ENCODE assay signal across 1 cellular context in genomic region chr11:66985508-66986177, GRCh38.
TF ChIP-seq lines count a peak whose summit lies in the region.

No MANE protein-coding gene starts in this region.

TF ChIP-seq in K562, 482 proteins besides CTCF, POLR2A, EP300 and RAD21:
- TF ChIP-seq KDM4B (IDR thresholded peaks at IDR 0.05; ENCODE audit: borderline replicate concordance in 2 of 2, low read depth in 1 of 2) = no peak
- peak; percentile 9 for TF ChIP-seq RBM25 (IDR thresholded peaks at IDR 0.05; ENCODE audit: low read depth, low read length, severe bottlenecking)
- no peak for TF ChIP-seq ZNF76 (CRISPR knock-in tag; IDR thresholded peaks at IDR 0.05; ENCODE audit: borderline replicate concordance)
- TF ChIP-seq PML (IDR thresholded peaks at IDR 0.05; ENCODE audit: low read length) = no peak
- no peak for TF ChIP-seq RUNX1 (IDR thresholded peaks at IDR 0.05; ENCODE audit: low read depth)
- no peak for TF ChIP-seq ZNF134 (CRISPR knock-in tag; conservative IDR thresholded peaks at IDR 0.05)
- TF ChIP-seq KHSRP (IDR thresholded peaks at IDR 0.05) = no peak
- peak in 1 of 2 experiments; percentile 26; a peak in 1 of 4 replicates for TF ChIP-seq KDM1A (IDR thresholded peaks at IDR 0.05)
- no peak for TF ChIP-seq ARID2 (IDR thresholded peaks at IDR 0.05)
- TF ChIP-seq ZFP91 (CRISPR knock-in tag; IDR thresholded peaks at IDR 0.05) = no peak
- 0 out of 2 replicates have a peak, but pooled peaks have one; percentile 23 for TF ChIP-seq ADNP (tag; IDR thresholded peaks at IDR 0.05)
- TF ChIP-seq MBD2 (IDR thresholded peaks at IDR 0.05; ENCODE audit: borderline replicate concordance, low read depth) = no peak
- no peak for TF ChIP-seq NFRKB (IDR thresholded peaks at IDR 0.05; ENCODE audit: low read depth)
- TF ChIP-seq ZFP1 (CRISPR knock-in tag; IDR thresholded peaks at IDR 0.05) = no peak
- TF ChIP-seq HOMEZ (CRISPR knock-in tag; IDR thresholded peaks at IDR 0.05) = no peak
- TF ChIP-seq SFPQ (IDR thresholded peaks at IDR 0.05; ENCODE audit: low read depth, low read length) = no peak
- no peak for TF ChIP-seq XRCC3 (IDR thresholded peaks at IDR 0.05)
- no peak for TF ChIP-seq POLR3A (IDR thresholded peaks at IDR 0.05; ENCODE audit: borderline replicate concordance, extremely low read depth, insufficient read depth, insufficient read length)
- TF ChIP-seq HMG20B (CRISPR knock-in tag; IDR thresholded peaks at IDR 0.05) = no peak
- no peak for TF ChIP-seq GATA2 (CRISPR knock-in tag; IDR thresholded peaks at IDR 0.05)
- TF ChIP-seq CBFA2T2 (conservative IDR thresholded peaks at IDR 0.05) = no peak
